In the genomic region with DNA sequence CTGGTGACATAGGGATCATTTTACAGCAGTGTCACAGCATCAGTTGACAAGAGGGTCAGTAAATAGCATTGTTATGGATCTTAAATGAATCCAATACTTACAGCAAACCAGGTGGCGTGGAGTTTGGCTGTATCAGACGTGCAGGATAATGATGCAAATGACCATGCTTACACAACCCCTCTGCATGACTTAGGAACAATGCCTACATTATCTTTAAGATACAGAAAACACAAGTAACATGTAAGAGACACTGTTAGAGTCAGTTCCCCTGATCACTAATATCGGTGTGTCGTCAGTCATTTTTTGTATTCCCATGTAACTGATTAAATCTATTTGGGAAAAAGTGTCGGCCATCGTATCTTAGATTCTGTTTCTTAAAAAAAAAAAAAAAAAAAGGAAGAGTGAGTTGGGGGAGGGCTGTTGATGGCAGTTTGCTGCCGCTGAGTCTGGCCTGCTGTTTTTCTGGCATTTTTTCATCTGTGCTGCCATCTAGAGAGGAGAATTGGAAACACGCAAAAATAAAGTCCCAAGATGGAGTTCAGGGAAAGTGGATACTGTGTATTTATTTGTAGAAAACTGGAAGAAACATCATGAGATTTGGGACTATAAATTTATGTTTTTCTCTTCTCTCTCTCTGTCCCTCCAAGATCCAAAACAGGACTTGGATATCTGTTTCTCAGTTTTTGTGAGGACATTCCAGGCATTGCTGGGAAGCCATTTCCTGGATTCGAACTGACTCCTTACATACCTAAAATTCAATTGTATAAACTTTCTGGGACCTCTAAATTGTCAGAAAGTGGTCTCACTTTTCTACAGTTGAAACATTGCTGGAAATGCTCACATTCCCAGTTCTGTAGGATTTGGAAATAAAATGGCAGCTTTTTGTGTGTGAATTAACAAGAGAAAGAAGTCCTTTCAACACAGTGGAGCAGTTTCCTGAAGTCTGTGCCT, we compare ENCODE assay signal across 8 cellular contexts.
DNase-seq lines count a peak whose midpoint lies in the region; ATAC-seq, FAIRE-seq and TF ChIP-seq lines count a peak whose summit lies in the region.

No MANE protein-coding gene starts in this region.

- no peaks in the 10 kb centered on the region for H3K36me3 ChIP-seq in left lung

- peak; percentile 66 for FAIRE-seq in GM12892 (lab: Jason Lieb, UNC)

- peak; percentile 62 for DNase-seq in AG04450 (ENCODE audit: low read depth, low spot score)
- no peak for DNase-seq in GM12892 (ENCODE audit: insufficient read length)
- DNase-seq in NCI-H146 (lab: John Stamatoyannopoulos, UW), result peak; percentile 53
- peak in 29 of 34 experiments; percentile 8 to 54 (median 22) for DNase-seq in T-cell
- DNase-seq in dedifferentiated amniotic fluid mesenchymal stem cell (ENCODE audit: extremely low spot score), result peak; percentile 89
- peak in 1 of 2 donors; percentile 43 for DNase-seq in left lung
- DNase-seq in stimulated activated naive B cell treated with anti-CD40 and anti-IgM and Interleukin-4, amounts not matched to agents 10 μg/mL and 1 μg/mL and 100 μg/mL, for 72 hours, result peak; percentile 55

- POLR2A ChIA-PET in AG04450 (lab: Yijun Ruan, JAX) (interaction anchor here (0.7 to 1.8 kb wide), 3 partner anchors 66 to 167 kb away, joined by 3 to 5 read pairs (median 4); a partner anchor contains a TSS), T-cell (lab: Charles Lee) (interaction anchor here in 1 of 2 donors (0.6 kb wide), 1 partner anchor 65 kb away, joined by 5 read pairs; no protein-coding TSS in a partner anchor)

- no peaks in the 10 kb centered on the region for H3K36me3 Mint-ChIP-seq in T-cell
- H3K36me3 Mint-ChIP-seq in stimulated activated naive B cell treated with anti-CD40 and anti-IgM and Interleukin-4, amounts not matched to agents 10 μg/mL and 1 μg/mL and 100 μg/mL, for 72 hours, result peaks cover 0 to 2% of the 10 kb centered on the region in 2 donors

- H3K9me3 ChIP-seq in AG04450 (ENCODE audit: control insufficient read depth, insufficient read depth, low read length), result no peaks in the 10 kb centered on the region
- H3K9me3 ChIP-seq in left lung, result no peaks in the 10 kb centered on the region

- H3K27me3 ChIP-seq in AG04450 (ENCODE audit: control insufficient read depth, insufficient read depth, low read length) (no peaks in the 10 kb centered on the region), left lung (no peaks in the 10 kb centered on the region)

- peak; percentile 84 for ATAC-seq in HG02798 (IDR thresholded peaks at IDR 0.05; ENCODE audit: poor library complexity, unreplicated experiment)
- peak; percentile 77 to 86 (median 79) for ATAC-seq in T-cell (replicated peaks in 1 of 4)
- peak; percentile 94 for ATAC-seq in left lung
- peak; percentile 86 to 88 for ATAC-seq in stimulated activated naive B cell treated with anti-CD40 and anti-IgM and Interleukin-4, amounts not matched to agents 10 μg/mL and 1 μg/mL and 100 μg/mL, for 72 hours (replicated peaks)

- intact Hi-C loops in left lung (cut with DNase I), result loop anchor here in 1 of 2 donors (5.0 to 10.0 kb wide), 3 partner anchors 170 to 422 kb away; no protein-coding TSS in a partner anchor

- H3K4me3 Mint-ChIP-seq in T-cell, result peak overlapping the region in 1 of 3 donors; percentile 13
- peak overlapping the region in 1 of 2 donors; percentile 6 for H3K4me3 Mint-ChIP-seq in stimulated activated naive B cell treated with anti-CD40 and anti-IgM and Interleukin-4, amounts not matched to agents 10 μg/mL and 1 μg/mL and 100 μg/mL, for 72 hours

- H3K4me1 ChIP-seq in left lung, result peaks cover 4 to 5% of the 10 kb centered on the region in 2 donors

- no peaks in the 10 kb centered on the region for H3K27me3 Mint-ChIP-seq in T-cell
- H3K27me3 Mint-ChIP-seq in stimulated activated naive B cell treated with anti-CD40 and anti-IgM and Interleukin-4, amounts not matched to agents 10 μg/mL and 1 μg/mL and 100 μg/mL, for 72 hours, result no peaks in the 10 kb centered on the region

- H3K27ac ChIP-seq in AG04450 (ENCODE audit: low read depth, low read length) (no peak overlapping the region), left lung (no peak overlapping the region)

- peak overlapping the region in 1 of 2 donors; percentile 73 for H3K27ac Mint-ChIP-seq in T-cell
- peak overlapping the region; percentile 52 for H3K27ac Mint-ChIP-seq in stimulated activated naive B cell treated with anti-CD40 and anti-IgM and Interleukin-4, amounts not matched to agents 10 μg/mL and 1 μg/mL and 100 μg/mL, for 72 hours

- no peaks in the 10 kb centered on the region for H3K9me3 Mint-ChIP-seq in T-cell
- no peaks in the 10 kb centered on the region for H3K9me3 Mint-ChIP-seq in stimulated activated naive B cell treated with anti-CD40 and anti-IgM and Interleukin-4, amounts not matched to agents 10 μg/mL and 1 μg/mL and 100 μg/mL, for 72 hours

- H3K4me1 Mint-ChIP-seq in T-cell, result peaks cover 12 to 20% (median 17%) of the 10 kb centered on the region in 3 donors
- H3K4me1 Mint-ChIP-seq in stimulated activated naive B cell treated with anti-CD40 and anti-IgM and Interleukin-4, amounts not matched to agents 10 μg/mL and 1 μg/mL and 100 μg/mL, for 72 hours, result peaks cover 9 to 11% of the 10 kb centered on the region in 2 donors

- CTCF ChIA-PET in AG04450 (lab: Charles Lee) (interaction anchor here (0.6 to 5.6 kb wide), 20 partner anchors 13 to 431 kb away, joined by 3 to 178 read pairs (median 4); a partner anchor contains a TSS), T-cell (lab: Charles Lee) (interaction anchor here (0.6 to 5.6 kb wide), 14 partner anchors 9 to 184 kb away, joined by 3 to 145 read pairs (median 8); a partner anchor contains a TSS)

- TF ChIP-seq CTCF in AG04450 (IDR thresholded peaks at IDR 0.05; ENCODE audit: low read depth, low read length) (peak; percentile 72), left lung (IDR thresholded peaks at IDR 0.05) (peak; percentile 40 to 48)

- H3K4me3 ChIP-seq in AG04450 (ENCODE audit: low read depth, low read length) (no peak overlapping the region), left lung (no peak overlapping the region)

- TF ChIP-seq POLR2A in GM12892 (IDR thresholded peaks at IDR 0.05; ENCODE audit: low read depth, low read length), result no peak
